ENCODE assay signal across 14 cellular contexts in the genomic region with DNA sequence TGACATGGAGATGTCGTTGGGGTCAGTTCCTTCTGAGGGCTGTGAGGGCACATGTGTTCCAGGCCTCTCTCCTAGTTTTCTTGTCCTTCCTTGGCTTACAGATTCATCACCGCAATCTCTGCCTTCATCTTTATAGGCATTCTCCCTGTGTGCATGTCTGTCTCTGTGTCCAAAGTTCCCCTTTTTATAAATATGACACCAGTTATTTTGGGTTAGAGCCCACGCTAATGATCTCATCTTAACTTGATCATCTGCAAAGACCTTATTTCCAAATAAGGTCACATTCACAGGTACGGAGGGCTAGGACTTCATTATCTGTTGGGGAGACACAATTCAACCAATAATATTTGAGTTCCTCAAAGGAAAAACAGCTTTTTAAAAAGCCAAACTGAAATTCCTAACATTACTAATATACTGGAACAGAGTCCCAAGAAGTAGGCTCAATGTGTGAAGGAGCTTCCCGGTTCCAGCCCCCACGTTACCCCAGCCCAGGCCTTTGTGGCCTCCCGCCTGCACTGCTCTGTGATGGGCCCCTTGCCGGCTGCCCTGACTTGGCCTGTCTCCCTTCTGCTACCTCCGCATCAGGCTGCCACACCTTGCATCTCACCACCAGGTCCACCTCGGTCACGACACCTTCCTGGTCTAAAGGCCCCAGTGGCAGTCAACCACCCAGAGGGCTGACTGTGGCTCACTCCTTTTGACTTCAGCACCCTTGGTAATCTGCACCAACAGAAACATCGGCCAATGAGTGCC.
DNase-seq lines count a peak whose midpoint lies in the region; ATAC-seq, FAIRE-seq and TF ChIP-seq lines count a peak whose summit lies in the region.
"Had no signal": no experiment of that assay in that cellular context is flagged by ENCODE, and none has a peak within 500 bp of the region (broad histone marks: within the 10 kb centered on the region; RNA-seq: fewer than 3 reads in every experiment).

No MANE protein-coding gene starts in this region.

- no peaks in the 10 kb centered on the region for H3K9me3 Mint-ChIP-seq in chondrocyte (ENCODE audit: low read depth)
- no peaks in the 10 kb centered on the region for H3K9me3 Mint-ChIP-seq in activated naive CD8-positive, alpha-beta T cell treated with anti-CD3 and anti-CD28 coated beads, Interleukin-2, amount 50 U/mL, for 24 hours
- H3K9me3 Mint-ChIP-seq: CD4-positive, alpha-beta memory T cell; IgD-negative memory B cell had no signal

- peaks cover 41% of the 10 kb centered on the region for H3K4me1 Mint-ChIP-seq in chondrocyte (ENCODE audit: low read depth)
- H3K4me1 Mint-ChIP-seq in activated naive CD8-positive, alpha-beta T cell treated with anti-CD3 and anti-CD28 coated beads, Interleukin-2, amount 50 U/mL, for 24 hours = no peaks in the 10 kb centered on the region
- H3K4me1 Mint-ChIP-seq: CD4-positive, alpha-beta memory T cell had no signal

- peaks cover 0 to 20% (median 0%) of the 10 kb centered on the region in 11 experiments; a peak in 1 of 22 replicates for H4K20me1 ChIP-seq in BLaER1 treated with 17β-estradiol and CSF1 and Interleukin-3, amounts not matched to agents 10 nM and 100 nM

- no peaks in the 10 kb centered on the region; a peak in 1 of 22 replicates for H3K9me3 ChIP-seq in BLaER1 treated with 17β-estradiol and CSF1 and Interleukin-3, amounts not matched to agents 10 nM and 100 nM (replicated peaks in 1 of 11)
- no peaks in the 10 kb centered on the region for H3K9me3 ChIP-seq in prostate gland

- no peak overlapping the region for H3K27ac ChIP-seq in BLaER1 treated with 17β-estradiol and CSF1 and Interleukin-3, amounts not matched to agents 10 nM and 100 nM
- peak overlapping the region; percentile 38 to 46 for H3K27ac ChIP-seq in prostate gland

- H3K4me3 Mint-ChIP-seq in chondrocyte (ENCODE audit: unreplicated experiment) = no peak overlapping the region
- H3K4me3 Mint-ChIP-seq in activated naive CD8-positive, alpha-beta T cell treated with anti-CD3 and anti-CD28 coated beads, Interleukin-2, amount 50 U/mL, for 24 hours = no peak overlapping the region
- H3K4me3 Mint-ChIP-seq: CD4-positive, alpha-beta memory T cell had no signal

- no peak for FAIRE-seq in frontal cortex (lab: Jason Lieb, UNC)

- WGBS in prostate gland = 58% methylated on average over 12 of the region's 12 CpGs

- H3K9ac ChIP-seq in BLaER1 treated with 17β-estradiol and CSF1 and Interleukin-3, amounts not matched to agents 10 nM and 100 nM = peak overlapping the region in 2 of 11 experiments; percentile 8 to 30; a peak in 1 of 22 replicates

- H3K27ac Mint-ChIP-seq in chondrocyte (ENCODE audit: unreplicated experiment) = no peak overlapping the region
- H3K27ac Mint-ChIP-seq in activated naive CD8-positive, alpha-beta T cell treated with anti-CD3 and anti-CD28 coated beads, Interleukin-2, amount 50 U/mL, for 24 hours = no peak overlapping the region
- H3K27ac Mint-ChIP-seq: CD4-positive, alpha-beta memory T cell had no signal

- no peaks in the 10 kb centered on the region for H3K27me3 Mint-ChIP-seq in chondrocyte (ENCODE audit: low read depth)
- peaks cover 4% of the 10 kb centered on the region for H3K27me3 Mint-ChIP-seq in activated naive CD8-positive, alpha-beta T cell treated with anti-CD3 and anti-CD28 coated beads, Interleukin-2, amount 50 U/mL, for 24 hours

- no peak overlapping the region for H3K4me3 ChIP-seq in BLaER1 treated with 17β-estradiol and CSF1 and Interleukin-3, amounts not matched to agents 10 nM and 100 nM
- H3K4me3 ChIP-seq in prostate gland = no peak overlapping the region

- peak overlapping the region; percentile 65 to 86 (median 78) for H3K4me2 ChIP-seq in BLaER1 treated with 17β-estradiol and CSF1 and Interleukin-3, amounts not matched to agents 10 nM and 100 nM

- no peak for DNase-seq in chondrocyte (ENCODE audit: low spot score)
- no peak for DNase-seq in prostate gland (ENCODE audit: low spot score)
- DNase-seq in frontal cortex (ENCODE audit: low spot score in 2 of 2) = no peak
- DNase-seq in GF-D8 (lab: John Stamatoyannopoulos, UW) = no peak
- no peak for DNase-seq in activated naive CD8-positive, alpha-beta T cell treated with anti-CD3 and anti-CD28 coated beads, Interleukin-2, amount 50 U/mL, for 24 hours
- DNase-seq: CD4-positive, alpha-beta memory T cell; NCI-H1436; NCI-H2029; NCI-H2171; NCI-H510A; NCI-H774 had no signal

- 0 out of 22 replicates have a peak, but pooled peaks cover 0 to 5% (median 0%) of the 10 kb centered on the region in 11 experiments for H3K27me3 ChIP-seq in BLaER1 treated with 17β-estradiol and CSF1 and Interleukin-3, amounts not matched to agents 10 nM and 100 nM
- H3K27me3 ChIP-seq in prostate gland (replicated peaks; ENCODE audit: insufficient read depth) = no peaks in the 10 kb centered on the region

- no peaks in the 10 kb centered on the region for H3K36me3 ChIP-seq in BLaER1 treated with 17β-estradiol and CSF1 and Interleukin-3, amounts not matched to agents 10 nM and 100 nM
- H3K36me3 ChIP-seq in prostate gland = no peaks in the 10 kb centered on the region

- peaks cover 41 to 76% (median 57%) of the 10 kb centered on the region in 10 experiments for H3K4me1 ChIP-seq in BLaER1 treated with 17β-estradiol and CSF1 and Interleukin-3, amounts not matched to agents 10 nM and 100 nM
- H3K4me1 ChIP-seq in prostate gland (replicated peaks) = peaks cover 4% of the 10 kb centered on the region

- H3K36me3 Mint-ChIP-seq in chondrocyte (ENCODE audit: low read depth) = no peaks in the 10 kb centered on the region
- no peaks in the 10 kb centered on the region for H3K36me3 Mint-ChIP-seq in activated naive CD8-positive, alpha-beta T cell treated with anti-CD3 and anti-CD28 coated beads, Interleukin-2, amount 50 U/mL, for 24 hours (ENCODE audit: low read depth)
- H3K36me3 Mint-ChIP-seq: CD4-positive, alpha-beta memory T cell; IgD-negative memory B cell had no signal

- TF ChIP-seq POLR2A in prostate gland (IDR thresholded peaks at IDR 0.05) = no peak

- peak; percentile 14 for TF ChIP-seq CTCF in chondrocyte (IDR thresholded peaks at IDR 0.05)
- no peak for TF ChIP-seq CTCF in prostate gland (IDR thresholded peaks at IDR 0.05)

- ATAC-seq in HG03378 (IDR thresholded peaks at IDR 0.05; ENCODE audit: unreplicated experiment) = peak; percentile 36
- no peak for ATAC-seq in activated naive CD8-positive, alpha-beta T cell treated with anti-CD3 and anti-CD28 coated beads, Interleukin-2, amount 50 U/mL, for 24 hours

- intact Hi-C loops in prostate gland (cut with DNase I) = loop anchor here (5.0 kb wide), 3 partner anchors 57 to 142 kb away; a partner anchor contains a TSS

Comparison
In these comparisons a context has a peak if more than half of its experiments do, and no peak if none do; other contexts are left out.
1. H3K27ac ChIP-seq: peak in prostate gland (2 of 2); none in BLaER1 treated with 17β-estradiol and CSF1 and Interleukin-3, amounts not matched to agents 10 nM and 100 nM (0 of 11).